11 cellular contexts compared by ENCODE assay signal in genomic region chr3:171480526-171480925, GRCh38. TPM values are rescaled to one million over a fixed set of nuclear protein-coding genes. Genes with fewer than 3 reads are reported as not detected.
DNase-seq lines count a peak whose midpoint lies in the region; ATAC-seq and TF ChIP-seq lines count a peak whose summit lies in the region.
"Had no signal": no experiment of that assay in that cellular context is flagged by ENCODE, and none has a peak within 500 bp of the region (broad histone marks: within the 10 kb centered on the region; RNA-seq: fewer than 3 reads in every experiment).

No MANE protein-coding gene starts in this region.

- CTCF ChIA-PET in CD4-positive, alpha-beta T cell (lab: Charles Lee), result interaction anchor here (2.9 kb wide), 1 partner anchor 19 kb away, joined by 12 read pairs; the partner anchor contains the start of gene TNIK
- CTCF ChIA-PET in activated CD4-positive, alpha-beta memory T cell treated with anti-CD3 and anti-CD28 coated beads for 36 hours (lab: Charles Lee), result no interaction called here

- no peak for TF ChIP-seq CTCF in CD4-positive, alpha-beta T cell (IDR thresholded peaks at IDR 0.05)
- TF ChIP-seq CTCF in dorsolateral prefrontal cortex (IDR thresholded peaks at IDR 0.05 in 54 of 56, conservative IDR thresholded peaks at IDR 0.05 in 2 of 56; ENCODE audit: low read depth in 1 of 56, partially characterized antibody in 56 of 56), result no peak

- no peaks in the 10 kb centered on the region for H3K36me3 Mint-ChIP-seq in CD4-positive, alpha-beta T cell (ENCODE audit: low read depth)
- H3K36me3 Mint-ChIP-seq in activated CD4-positive, alpha-beta memory T cell treated with anti-CD3 and anti-CD28 coated beads for 36 hours, result no peaks in the 10 kb centered on the region

- H3K9me3 ChIP-seq in CD4-positive, alpha-beta T cell (ENCODE audit: control insufficient read depth, low read length), result no peaks in the 10 kb centered on the region

- peak overlapping the region; percentile 72 for H3K4me3 Mint-ChIP-seq in CD4-positive, alpha-beta T cell
- peak overlapping the region; percentile 1 for H3K4me3 Mint-ChIP-seq in activated CD4-positive, alpha-beta memory T cell treated with anti-CD3 and anti-CD28 coated beads for 36 hours
- H3K4me3 Mint-ChIP-seq: nephron had no signal

- ATAC-seq in CD4-positive, alpha-beta T cell (ENCODE audit: poor library complexity), result peak; percentile 88
- ATAC-seq in GM19043 (IDR thresholded peaks at IDR 0.05; ENCODE audit: low read depth, unreplicated experiment) (peak; percentile 80), HG02885 (IDR thresholded peaks at IDR 0.05; ENCODE audit: poor library complexity, unreplicated experiment) (peak; percentile 81), left colon (no peak)

- no peak overlapping the region for H3K4me3 ChIP-seq in dorsolateral prefrontal cortex

- no peaks in the 10 kb centered on the region for H3K27me3 Mint-ChIP-seq in CD4-positive, alpha-beta T cell
- no peaks in the 10 kb centered on the region for H3K27me3 Mint-ChIP-seq in activated CD4-positive, alpha-beta memory T cell treated with anti-CD3 and anti-CD28 coated beads for 36 hours

- POLR2A ChIA-PET in CD4-positive, alpha-beta T cell (lab: Charles Lee), result interaction anchor here (0.7 to 2.8 kb wide), 7 partner anchors 8 to 225 kb away, joined by 3 to 20 read pairs (median 4); partner anchors contain the start of gene TNIK
- POLR2A ChIA-PET in activated CD4-positive, alpha-beta memory T cell treated with anti-CD3 and anti-CD28 coated beads for 36 hours (lab: Charles Lee), result interaction anchor here (1.2 to 1.3 kb wide), 2 partner anchors 12 to 20 kb away, joined by 3 to 5 read pairs; partner anchors contain the start of gene TNIK

- H3K9me3 Mint-ChIP-seq in CD4-positive, alpha-beta T cell, result no peaks in the 10 kb centered on the region
- H3K9me3 Mint-ChIP-seq in activated CD4-positive, alpha-beta memory T cell treated with anti-CD3 and anti-CD28 coated beads for 36 hours, result peaks cover 2% of the 10 kb centered on the region
- H3K9me3 Mint-ChIP-seq: nephron had no signal

- peaks cover 11% of the 10 kb centered on the region for H3K4me1 Mint-ChIP-seq in CD4-positive, alpha-beta T cell (ENCODE audit: low read depth)
- H3K4me1 Mint-ChIP-seq in activated CD4-positive, alpha-beta memory T cell treated with anti-CD3 and anti-CD28 coated beads for 36 hours (ENCODE audit: low read depth), result peaks cover 15% of the 10 kb centered on the region
- H3K4me1 Mint-ChIP-seq: nephron had no signal

- H3K27ac Mint-ChIP-seq in CD4-positive, alpha-beta T cell, result peak overlapping the region; percentile 51
- peak overlapping the region; percentile 63 for H3K27ac Mint-ChIP-seq in activated CD4-positive, alpha-beta memory T cell treated with anti-CD3 and anti-CD28 coated beads for 36 hours
- H3K27ac Mint-ChIP-seq: nephron had no signal

- no peak overlapping the region for H3K27ac ChIP-seq in CD4-positive, alpha-beta T cell (ENCODE audit: low read depth, low read length)
- H3K27ac ChIP-seq in dorsolateral prefrontal cortex, result no peak overlapping the region

- intact Hi-C loops in CD4-positive, alpha-beta T cell (cut with DNase I, micrococcal nuclease), result no loop called here
- intact Hi-C loops in activated CD4-positive, alpha-beta memory T cell treated with anti-CD3 and anti-CD28 coated beads for 36 hours (cut with micrococcal nuclease), result loop anchor here (1.0 kb wide), 2 partner anchors 11 to 20 kb away; partner anchors contain the start of gene TNIK
- intact Hi-C loops in dorsolateral prefrontal cortex (cut with DNase I) (no loop called here), left colon (cut with DNase I, micrococcal nuclease) (no loop called here)

- DNase-seq in CD4-positive, alpha-beta T cell, result no peak
- DNase-seq in activated CD4-positive, alpha-beta memory T cell treated with anti-CD3 and anti-CD28 coated beads for 36 hours, result no peak
- DNase-seq in dorsolateral prefrontal cortex (no peak), left colon (no peak), NCI-H1930 (lab: John Stamatoyannopoulos, UW) (no peak), hepatic stellate cell (ENCODE audit: low spot score) (no peak)
- DNase-seq: NCI-H1105 treated with DMSO at 0.1 percent for 48 hours, SW 1271 had no signal

- no peaks in the 10 kb centered on the region for H3K27me3 ChIP-seq in CD4-positive, alpha-beta T cell (ENCODE audit: control insufficient read depth, insufficient read depth, low read length)
- H3K27me3 ChIP-seq in dorsolateral prefrontal cortex, result no peaks in the 10 kb centered on the region

RNA-seq across cellular contexts. Expression of gene TNIK, which starts 20.3 kb away (rescaled TPM):
- total RNA-seq in CD4-positive, alpha-beta T cell, result 10 to 100 TPM; 71.0 to 78.3 TPM
- total RNA-seq in activated CD4-positive, alpha-beta memory T cell treated with anti-CD3 and anti-CD28 coated beads for 36 hours, result 10 to 100 TPM; 22.4 to 27.1 TPM
- total RNA-seq in dorsolateral prefrontal cortex (100 to 1,000 TPM in 68 of 120 experiments, 10 to 100 TPM in 52; 63.1 to 191 (median 103) TPM), left colon (10 to 100 TPM; 30.5 to 32.1 TPM)
